ENCODE assay signal across 12 cellular contexts in the genomic region with DNA sequence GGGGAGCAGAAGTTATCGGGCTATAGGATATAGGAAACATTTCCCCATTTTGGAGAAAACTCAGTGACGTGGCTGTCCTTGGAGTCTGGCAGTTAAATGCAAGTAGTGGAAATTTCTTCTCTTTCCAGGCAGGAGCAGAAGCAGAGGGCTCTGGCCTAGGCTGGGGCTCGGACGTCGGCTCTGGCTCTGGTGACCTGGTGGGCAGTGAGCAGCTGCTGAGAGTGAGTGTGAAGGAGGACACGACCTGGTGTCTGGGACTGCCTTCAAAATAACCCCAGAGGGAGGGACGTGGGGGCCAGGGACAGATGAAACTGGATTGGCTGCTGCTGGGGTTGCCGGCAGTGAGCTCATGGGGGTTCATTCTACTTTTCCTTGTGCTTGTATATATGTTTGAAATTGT.
DNase-seq lines count a peak whose midpoint lies in the region; ATAC-seq and TF ChIP-seq lines count a peak whose summit lies in the region.
"Had no signal": no experiment of that assay in that cellular context is flagged by ENCODE, and none has a peak within 500 bp of the region (broad histone marks: within the 10 kb centered on the region; RNA-seq: fewer than 3 reads in every experiment).

No MANE protein-coding gene starts in this region.

- no CpG with 5 or more reads among the region's 8 CpGs for whole genome bisulfite sequencing in neuronal stem cell (ENCODE audit: extremely low coverage in 2 of 2, insufficient read length in 2 of 2, insufficient replicate concordance in 1 of 2), 2 donors

- DNase-seq in central memory CD8-positive, alpha-beta T cell (ENCODE audit: low spot score in 2 of 2), result no peak
- DNase-seq in left ventricle myocardium inferior (no peak), neuronal stem cell (ENCODE audit: low spot score) (no peak), NCI-H82 (lab: John Stamatoyannopoulos, UW) (no peak), superior temporal gyrus (ENCODE audit: extremely low spot score) (no peak), MV-4-11 (lab: John Stamatoyannopoulos, UW) (no peak)
- DNase-seq: CD4-positive, alpha-beta memory T cell had no signal

- H3K27me3 Mint-ChIP-seq in central memory CD8-positive, alpha-beta T cell, result no peaks in the 10 kb centered on the region
- H3K27me3 Mint-ChIP-seq: B cell; CD4-positive, alpha-beta memory T cell had no signal

- no peak overlapping the region for H3K18ac ChIP-seq in neuronal stem cell (ENCODE audit: low read length)

- intact Hi-C loops in left ventricle myocardium inferior (cut with micrococcal nuclease), result no loop called here

- peaks cover 32% of the 10 kb centered on the region for H3K4me1 ChIP-seq in left ventricle myocardium inferior
- H3K4me1 ChIP-seq in neuronal stem cell (ENCODE audit: control insufficient read depth in 2 of 2, insufficient read depth in 1 of 2, low read depth in 1 of 2, low read length in 2 of 2), result no peaks in the 10 kb centered on the region
- peaks cover 3 to 22% (median 19%) of the 10 kb centered on the region in 5 donors for H3K4me1 ChIP-seq in subcutaneous abdominal adipose tissue (ENCODE audit: control insufficient read depth in 5 of 5, insufficient read depth in 5 of 5, low read length in 5 of 5)
- H3K4me1 ChIP-seq: HAP-1 had no signal

- no peak overlapping the region for H3K4me3 Mint-ChIP-seq in central memory CD8-positive, alpha-beta T cell
- H3K4me3 Mint-ChIP-seq: B cell; CD4-positive, alpha-beta memory T cell had no signal

- H3K9ac ChIP-seq in neuronal stem cell (ENCODE audit: low read depth, low read length, poor library complexity) (no peak overlapping the region), subcutaneous abdominal adipose tissue (ENCODE audit: low read length in 5 of 5) (peak overlapping the region in 2 of 5 donors; percentile 28 to 49)

- no peak overlapping the region for H2BK15ac ChIP-seq in neuronal stem cell (ENCODE audit: low read length)

- peak overlapping the region; percentile 45 for H3K23ac ChIP-seq in neuronal stem cell (ENCODE audit: low read depth, low read length, poor library complexity)

- H3K9me3 ChIP-seq in left ventricle myocardium inferior (replicated peaks) (no peaks in the 10 kb centered on the region), neuronal stem cell (replicated peaks in 1 of 2; ENCODE audit: control insufficient read depth in 2 of 2, insufficient read depth in 1 of 2, low read depth in 1 of 2, low read length in 2 of 2) (no peaks in the 10 kb centered on the region), subcutaneous abdominal adipose tissue (ENCODE audit: control insufficient read depth in 5 of 5, low read length in 5 of 5) (no peaks in the 10 kb centered on the region)
- H3K9me3 ChIP-seq: HAP-1 had no signal

- no peak overlapping the region for H4K91ac ChIP-seq in neuronal stem cell (ENCODE audit: low read depth, low read length, poor library complexity)

- H3K36me3 ChIP-seq in left ventricle myocardium inferior, result peaks cover 68% of the 10 kb centered on the region
- no peaks in the 10 kb centered on the region for H3K36me3 ChIP-seq in neuronal stem cell (replicated peaks in 1 of 2; ENCODE audit: control insufficient read depth in 2 of 2, insufficient read depth in 2 of 2, low read length in 2 of 2)
- peaks cover 11 to 89% (median 88%) of the 10 kb centered on the region in 5 donors for H3K36me3 ChIP-seq in subcutaneous abdominal adipose tissue (ENCODE audit: control insufficient read depth in 5 of 5, insufficient read depth in 5 of 5, low read length in 5 of 5)
- H3K36me3 ChIP-seq: HAP-1 had no signal

- H3K27ac Mint-ChIP-seq in central memory CD8-positive, alpha-beta T cell (ENCODE audit: low read depth), result peak overlapping the region; percentile 38
- H3K27ac Mint-ChIP-seq: B cell had no signal

- H3K14ac ChIP-seq in neuronal stem cell (ENCODE audit: low read length), result no peak overlapping the region

- H2BK120ac ChIP-seq in neuronal stem cell (ENCODE audit: low read depth, low read length), result no peak overlapping the region

- peaks cover 2% of the 10 kb centered on the region for H3K36me3 Mint-ChIP-seq in central memory CD8-positive, alpha-beta T cell (ENCODE audit: insufficient read depth)
- H3K36me3 Mint-ChIP-seq: CD4-positive, alpha-beta memory T cell had no signal

- no peak overlapping the region for H3K4me2 ChIP-seq in neuronal stem cell (ENCODE audit: insufficient read depth, low read length, poor library complexity, severe bottlenecking)

- no peak overlapping the region for H3K4ac ChIP-seq in neuronal stem cell (ENCODE audit: low read length)

- no peak for TF ChIP-seq CTCF in left ventricle myocardium inferior (IDR thresholded peaks at IDR 0.05; ENCODE audit: borderline replicate concordance)

- H2BK12ac ChIP-seq in neuronal stem cell (ENCODE audit: low read length), result no peak overlapping the region

- H4K8ac ChIP-seq in neuronal stem cell (ENCODE audit: low read depth, low read length), result no peak overlapping the region

- no peaks in the 10 kb centered on the region for H3K79me1 ChIP-seq in neuronal stem cell (ENCODE audit: low read depth, low read length)

- H3K27ac ChIP-seq in left ventricle myocardium inferior (replicated peaks), result peak overlapping the region; percentile 66
- H3K27ac ChIP-seq in neuronal stem cell (replicated peaks; ENCODE audit: low read length), result no peak overlapping the region
- peak overlapping the region; percentile 92 for H3K27ac ChIP-seq in subcutaneous abdominal adipose tissue (ENCODE audit: low read depth, low read length)
- H3K27ac ChIP-seq: RWPE1 had no signal

- H3K4me3 ChIP-seq in left ventricle myocardium inferior, result no peak overlapping the region
- no peak overlapping the region for H3K4me3 ChIP-seq in neuronal stem cell (ENCODE audit: low read length in 2 of 2)
- H3K4me3 ChIP-seq in subcutaneous abdominal adipose tissue (ENCODE audit: low read depth in 1 of 5, low read length in 5 of 5), result no peak overlapping the region
- H3K4me3 ChIP-seq: GM12878, HAP-1 had no signal

- no peak for ATAC-seq in central memory CD8-positive, alpha-beta T cell (replicated peaks; ENCODE audit: extremely low read depth, poor library complexity, severe bottlenecking)
- ATAC-seq: GM12878 had no signal

- peak overlapping the region; percentile 29 for H2BK5ac ChIP-seq in neuronal stem cell (ENCODE audit: low read length)

- no peak overlapping the region for H2AK5ac ChIP-seq in neuronal stem cell (ENCODE audit: low read depth, low read length)

- H3K27me3 ChIP-seq in left ventricle myocardium inferior (ENCODE audit: low read depth), result no peaks in the 10 kb centered on the region
- peaks cover 0 to 2% (median 0%) of the 10 kb centered on the region in 3 experiments for H3K27me3 ChIP-seq in neuronal stem cell (ENCODE audit: control insufficient read depth in 3 of 3, insufficient read depth in 3 of 3, low read depth in 1 of 3, low read length in 3 of 3)
- no peaks in the 10 kb centered on the region for H3K27me3 ChIP-seq in subcutaneous abdominal adipose tissue (ENCODE audit: control insufficient read depth in 5 of 5, insufficient read depth in 4 of 5, low read length in 5 of 5)

- H3K4me1 Mint-ChIP-seq in central memory CD8-positive, alpha-beta T cell, result peaks cover 46% of the 10 kb centered on the region
- H3K4me1 Mint-ChIP-seq: B cell had no signal

- no peaks in the 10 kb centered on the region for H3K9me3 Mint-ChIP-seq in central memory CD8-positive, alpha-beta T cell
- H3K9me3 Mint-ChIP-seq: CD4-positive, alpha-beta memory T cell had no signal

- no peak overlapping the region for H2AFZ ChIP-seq in neuronal stem cell (ENCODE audit: low read length)
